22 cellular contexts compared by ENCODE assay signal in the genomic region with DNA sequence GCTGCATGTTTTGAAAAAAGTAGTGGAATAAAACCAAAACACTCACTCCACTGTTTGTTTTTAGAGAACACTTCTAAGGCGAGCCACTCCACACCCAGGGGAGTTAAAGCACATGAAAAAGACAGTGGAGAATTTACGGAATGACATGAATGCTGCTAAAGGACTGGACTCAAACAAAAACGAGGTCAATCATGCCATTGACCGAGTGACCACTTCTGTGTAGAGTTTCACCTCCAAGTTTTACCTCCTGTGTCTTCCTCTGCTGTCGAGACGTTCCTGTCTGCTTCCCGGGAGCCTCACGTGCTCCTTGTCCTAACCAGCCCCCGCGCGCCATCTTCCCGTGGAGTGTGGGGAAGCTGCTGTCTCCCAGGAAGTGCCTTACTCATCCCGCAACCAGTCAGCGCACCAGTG.
DNase-seq lines count a peak whose midpoint lies in the region; ATAC-seq and TF ChIP-seq lines count a peak whose summit lies in the region.
"Had no signal": no experiment of that assay in that cellular context is flagged by ENCODE, and none has a peak within 500 bp of the region (broad histone marks: within the 10 kb centered on the region; RNA-seq: fewer than 3 reads in every experiment).

No MANE protein-coding gene starts in this region.

- H3K4me3 ChIP-seq in AG10803 (ENCODE audit: low read length) = no peak overlapping the region
- no peak overlapping the region for H3K4me3 ChIP-seq in adipocyte (ENCODE audit: low read length)
- H3K4me3 ChIP-seq in iPS DF 6.9 (ENCODE audit: low read length) = no peak overlapping the region
- H3K4me3 ChIP-seq: A549, adrenal gland, esophagus squamous epithelium, psoas muscle had no signal

- H3K4me1 Mint-ChIP-seq in nephron progenitor cell = peaks cover 50% of the 10 kb centered on the region
- H3K4me1 Mint-ChIP-seq: central memory CD8-positive, alpha-beta T cell; natural killer cell had no signal

- peaks cover 3% of the 10 kb centered on the region for H3K9me3 Mint-ChIP-seq in nephron progenitor cell
- H3K9me3 Mint-ChIP-seq: central memory CD8-positive, alpha-beta T cell; natural killer cell had no signal

- no peak overlapping the region for H3K4me3 Mint-ChIP-seq in nephron progenitor cell
- H3K4me3 Mint-ChIP-seq: central memory CD8-positive, alpha-beta T cell; natural killer cell had no signal

- H3K9me3 ChIP-seq in adipocyte (ENCODE audit: control insufficient read depth, low read length) = no peaks in the 10 kb centered on the region
- H3K9me3 ChIP-seq in iPS DF 6.9 (ENCODE audit: control insufficient read depth, insufficient read depth, low read length) = no peaks in the 10 kb centered on the region
- H3K9me3 ChIP-seq: A549, adrenal gland, esophagus squamous epithelium, psoas muscle had no signal

- no peak overlapping the region for H3K27ac ChIP-seq in iPS DF 6.9 (ENCODE audit: low read length)
- H3K27ac ChIP-seq: A549, adrenal gland, C4-2B, esophagus squamous epithelium, psoas muscle had no signal

- H3K36me3 Mint-ChIP-seq in nephron progenitor cell (ENCODE audit: low read depth) = peaks cover 14% of the 10 kb centered on the region

- H3K27me3 Mint-ChIP-seq in nephron progenitor cell (ENCODE audit: low read depth, poor library complexity) = no peaks in the 10 kb centered on the region
- H3K27me3 Mint-ChIP-seq: central memory CD8-positive, alpha-beta T cell had no signal

- H3K27me3 ChIP-seq in adipocyte (replicated peaks; ENCODE audit: control insufficient read depth, insufficient read depth, low read length) = no peaks in the 10 kb centered on the region
- no peaks in the 10 kb centered on the region for H3K27me3 ChIP-seq in iPS DF 6.9 (ENCODE audit: control insufficient read depth, insufficient read depth, low read length)
- H3K27me3 ChIP-seq: adrenal gland, esophagus squamous epithelium had no signal

- H3K36me3 ChIP-seq in adipocyte (ENCODE audit: control insufficient read depth, insufficient read depth, low read length, severe bottlenecking) = peaks cover 15% of the 10 kb centered on the region
- no peaks in the 10 kb centered on the region for H3K36me3 ChIP-seq in iPS DF 6.9 (ENCODE audit: control insufficient read depth, insufficient read depth, low read length)
- H3K36me3 ChIP-seq: adrenal gland had no signal

- H3K9ac ChIP-seq in adipocyte (ENCODE audit: low read length) = no peak overlapping the region

- TF ChIP-seq CTCF in AG10803 (conservative IDR thresholded peaks at IDR 0.05; ENCODE audit: low read length) (no peak), nephron progenitor cell (IDR thresholded peaks at IDR 0.05) (no peak)

- H3K27ac Mint-ChIP-seq in nephron progenitor cell = peak overlapping the region; percentile 75
- H3K27ac Mint-ChIP-seq: natural killer cell had no signal

- no CpG with 5 or more reads among the region's 14 CpGs for WGBS in iPS DF 6.9 (ENCODE audit: insufficient coverage, insufficient read length)

- ATAC-seq in stimulated activated naive CD8-positive, alpha-beta T cell treated with anti-CD3 and anti-CD28 coated beads, Interleukin-15, Interleukin-2, amounts not matched to agents 100 U/mL and 50 U/mL, for 24 hours = no peak
- ATAC-seq in GM21737 (IDR thresholded peaks at IDR 0.05; ENCODE audit: unreplicated experiment) = no peak
- ATAC-seq in HG03175 (IDR thresholded peaks at IDR 0.05; ENCODE audit: unreplicated experiment) = no peak
- ATAC-seq: A549, natural killer cell, psoas muscle had no signal

- DNase-seq in AG10803 (ENCODE audit: low read depth) (peak; percentile 13), adipocyte (ENCODE audit: low read depth) (peak; percentile 19), iPS DF 6.9 (ENCODE audit: low read depth, low spot score) (peak; percentile 13), nephron progenitor cell (no peak), NCI-H2081 (lab: John Stamatoyannopoulos, UW) (no peak)
- no peak for DNase-seq in stimulated activated naive CD8-positive, alpha-beta T cell treated with anti-CD3 and anti-CD28 coated beads, Interleukin-15, Interleukin-2, amounts not matched to agents 100 U/mL and 50 U/mL, for 24 hours
- DNase-seq: activated effector memory CD4-positive, alpha-beta T cell treated with Interleukin-2 at 50 U/mL for 16 hours; adrenal gland; DMS153; effector CD8-positive, alpha-beta T cell; esophagus squamous epithelium; KBM-7; natural killer cell; NCI-H2029; NCI-H446; psoas muscle; T-helper 9 cell had no signal

- H3K4me1 ChIP-seq in adipocyte (ENCODE audit: control insufficient read depth, insufficient read depth, low read length) = peaks cover 12% of the 10 kb centered on the region
- H3K4me1 ChIP-seq in iPS DF 6.9 (ENCODE audit: control insufficient read depth, insufficient read depth, low read length) = peaks cover 3% of the 10 kb centered on the region; the same call in 1 of the 2 replicates
- H3K4me1 ChIP-seq: A549, adrenal gland, psoas muscle had no signal

Comparison
In these comparisons a context has a peak if more than half of its experiments do, and no peak if none do; other contexts are left out.
1. DNase-seq: peak in AG10803 (single experiment), adipocyte (single experiment) and iPS DF 6.9 (single experiment); none in nephron progenitor cell (single experiment), stimulated activated naive CD8-positive, alpha-beta T cell treated with anti-CD3 and anti-CD28 coated beads, Interleukin-15, Interleukin-2, amounts not matched to agents 100 U/mL and 50 U/mL, for 24 hours (single experiment) and NCI-H2081 (0 of 2).